ENCODE assay signal across 10 cellular contexts in the genomic region with DNA sequence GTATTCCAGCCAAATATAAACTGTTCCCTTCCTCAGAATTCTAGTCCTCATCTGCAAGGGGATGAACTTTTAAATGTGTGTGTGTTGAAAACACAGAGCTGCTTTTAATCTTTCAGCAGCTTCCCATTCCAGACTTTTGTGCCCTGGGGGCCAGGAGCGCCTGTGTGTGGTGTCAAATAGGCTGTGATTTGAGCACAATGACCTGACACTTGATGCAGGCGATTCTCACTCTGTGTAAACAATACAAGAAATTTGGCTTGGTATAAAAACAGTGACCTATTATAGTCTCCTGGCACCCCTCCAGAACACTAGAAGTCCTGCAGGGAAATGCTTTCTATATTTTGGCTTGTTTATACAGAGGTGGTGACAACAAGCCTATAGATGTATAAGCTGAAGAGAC.
DNase-seq lines count a peak whose midpoint lies in the region; ATAC-seq and FAIRE-seq lines count a peak whose summit lies in the region.
"Had no signal": no experiment of that assay in that cellular context is flagged by ENCODE, and none has a peak within 500 bp of the region (broad histone marks: within the 10 kb centered on the region; RNA-seq: fewer than 3 reads in every experiment).

No MANE protein-coding gene starts in this region.

- DNase-seq in DMS153 (lab: John Stamatoyannopoulos, UW) (peak; percentile 94), NCI-H1417 treated with DMSO at 0.1 percent for 48 hours (lab: John Stamatoyannopoulos, UW) (peak; percentile 98), SHP77 treated with DMSO at 0.1 percent for 48 hours (lab: John Stamatoyannopoulos, UW) (peak; percentile 6), islet precursor cell (peak; percentile 88), hippocampal formation (lab: John Stamatoyannopoulos, UW) (no peak), urothelium cell line (ENCODE audit: low spot score) (no peak), D341Med (ENCODE audit: low spot score) (no peak)
- DNase-seq: activated naive CD4-positive, alpha-beta T cell treated with anti-CD3 and anti-CD28 coated beads, Interleukin-2, amount 10 ng/mL, durations not matched to agents 7 days and 5 days; naive B cell had no signal

- no peak for ATAC-seq in HG02610 (IDR thresholded peaks at IDR 0.05; ENCODE audit: unreplicated experiment)

- no peak for FAIRE-seq in urothelium cell line (lab: Jason Lieb, UNC)

Comparison
In these comparisons a context has a peak if more than half of its experiments do, and no peak if none do; other contexts are left out.
1. DNase-seq: peak in DMS153 (single experiment), NCI-H1417 treated with DMSO at 0.1 percent for 48 hours (single experiment), SHP77 treated with DMSO at 0.1 percent for 48 hours (single experiment) and islet precursor cell (single experiment); none in hippocampal formation (0 of 2), urothelium cell line (single experiment) and D341Med (single experiment).